8 cellular contexts compared by ENCODE assay signal in genomic region chr11:93542753-93543246, GRCh38. TPM values are rescaled to one million over a fixed set of nuclear protein-coding genes. Genes with fewer than 3 reads are reported as not detected.
A peak's percentile ranks its signal among the peaks of the same experiment; 100 is the strongest.
DNase-seq lines count a peak whose midpoint lies in the region; ATAC-seq and TF ChIP-seq lines count a peak whose summit lies in the region.

No MANE protein-coding gene starts in this region.

- no peak for TF ChIP-seq EP300 in sigmoid colon (IDR thresholded peaks at IDR 0.05)

- H3K9me3 ChIP-seq in right atrium auricular region (no peaks in the 10 kb centered on the region), sigmoid colon (no peaks in the 10 kb centered on the region)

- H3K36me3 ChIP-seq in right atrium auricular region (no peaks in the 10 kb centered on the region), sigmoid colon (no peaks in the 10 kb centered on the region)

- ATAC-seq in GM18909 (IDR thresholded peaks at IDR 0.05; ENCODE audit: poor library complexity, unreplicated experiment) (peak; percentile 49), HG03135 (IDR thresholded peaks at IDR 0.05; ENCODE audit: unreplicated experiment) (peak; percentile 42)
- peak; percentile 58 for ATAC-seq in activated CD8-positive, alpha-beta T cell treated with anti-CD3 and anti-CD28 coated beads, Interleukin-2, amount 10 ng/mL, durations not matched to agents 7 days and 5 days

- WGBS in sigmoid colon, 2 donors, result 1% methylated on average over 69 of the region's 69 CpGs

- H3K4me3 Mint-ChIP-seq in activated CD8-positive, alpha-beta T cell treated with anti-CD3 and anti-CD28 coated beads, Interleukin-2, amount 10 ng/mL, durations not matched to agents 7 days and 5 days, result peak overlapping the region; percentile 80

- H3K4me1 Mint-ChIP-seq in activated CD8-positive, alpha-beta T cell treated with anti-CD3 and anti-CD28 coated beads, Interleukin-2, amount 10 ng/mL, durations not matched to agents 7 days and 5 days (ENCODE audit: low read depth), result peaks cover 22% of the 10 kb centered on the region

- no peak for TF ChIP-seq POLR2A in sigmoid colon (IDR thresholded peaks at IDR 0.05)

- peaks cover 0 to 40% of the 10 kb centered on the region in 2 donors for H3K4me1 ChIP-seq in right atrium auricular region
- H3K4me1 ChIP-seq in sigmoid colon, result peaks cover 2 to 16% (median 12%) of the 10 kb centered on the region in 4 donors

- intact Hi-C loops in sigmoid colon (cut with DNase I), result loop anchor here (1.0 to 5.0 kb wide), 3 partner anchors 55 to 309 kb away; no protein-coding TSS in a partner anchor

- H3K27me3 Mint-ChIP-seq in activated CD8-positive, alpha-beta T cell treated with anti-CD3 and anti-CD28 coated beads, Interleukin-2, amount 10 ng/mL, durations not matched to agents 7 days and 5 days (ENCODE audit: low read depth), result peaks cover 28% of the 10 kb centered on the region

- DNase-seq in AG08395 (ENCODE audit: low spot score) (peak; percentile 18), right atrium auricular region (ENCODE audit: low spot score) (no peak), sigmoid colon (peak; percentile 71), NOMO-1 (lab: John Stamatoyannopoulos, UW; ENCODE audit: unreplicated experiment in 2 of 2) (no peak), D341Med (ENCODE audit: low spot score) (no peak)
- no peak for DNase-seq in activated CD8-positive, alpha-beta T cell treated with anti-CD3 and anti-CD28 coated beads, Interleukin-2, amount 10 ng/mL, durations not matched to agents 7 days and 5 days

- POLR2A ChIA-PET in activated CD8-positive, alpha-beta T cell treated with anti-CD3 and anti-CD28 coated beads, Interleukin-2, amount 10 ng/mL, durations not matched to agents 7 days and 5 days (lab: Charles Lee), result interaction anchor here (0.6 to 1.6 kb wide), 3 partner anchors 11 to 74 kb away, joined by 3 to 7 read pairs (median 7); no protein-coding TSS in a partner anchor

- TF ChIP-seq CTCF in right atrium auricular region (IDR thresholded peaks at IDR 0.05) (no peak), sigmoid colon (IDR thresholded peaks at IDR 0.05) (no peak)

- peak overlapping the region; percentile 83 for H3K27ac Mint-ChIP-seq in activated CD8-positive, alpha-beta T cell treated with anti-CD3 and anti-CD28 coated beads, Interleukin-2, amount 10 ng/mL, durations not matched to agents 7 days and 5 days

- H3K27me3 ChIP-seq in right atrium auricular region (no peaks in the 10 kb centered on the region), sigmoid colon (no peaks in the 10 kb centered on the region)

- H3K27ac ChIP-seq in right atrium auricular region (peak overlapping the region; percentile 91 to 94), sigmoid colon (peak overlapping the region; percentile 75 to 89 (median 78))

- peaks cover 2% of the 10 kb centered on the region for H3K36me3 Mint-ChIP-seq in activated CD8-positive, alpha-beta T cell treated with anti-CD3 and anti-CD28 coated beads, Interleukin-2, amount 10 ng/mL, durations not matched to agents 7 days and 5 days (ENCODE audit: low read depth)

- CTCF ChIA-PET in activated CD8-positive, alpha-beta T cell treated with anti-CD3 and anti-CD28 coated beads, Interleukin-2, amount 10 ng/mL, durations not matched to agents 7 days and 5 days (lab: Charles Lee), result interaction anchor here (1.0 to 4.1 kb wide), 8 partner anchors 10 to 307 kb away, joined by 3 to 16 read pairs (median 4); no protein-coding TSS in a partner anchor

- H3K4me3 ChIP-seq in right atrium auricular region (peak overlapping the region; percentile 60 to 88), sigmoid colon (peak overlapping the region; percentile 48 to 89 (median 72))

- H3K9me3 Mint-ChIP-seq in activated CD8-positive, alpha-beta T cell treated with anti-CD3 and anti-CD28 coated beads, Interleukin-2, amount 10 ng/mL, durations not matched to agents 7 days and 5 days (ENCODE audit: insufficient read depth), result no peaks in the 10 kb centered on the region

RNA-seq across cellular contexts. Expression of gene SMCO4, which starts 0.4 kb away (rescaled TPM):
- total RNA-seq in activated CD8-positive, alpha-beta T cell treated with anti-CD3 and anti-CD28 coated beads, Interleukin-2, amount 10 ng/mL, durations not matched to agents 7 days and 5 days, result 10 to 100 TPM; 17.7 to 18.0 TPM
- total RNA-seq in right atrium auricular region, result 10 to 100 TPM; 37.6 to 79.8 TPM
- total RNA-seq in sigmoid colon, result 1 to 10 TPM; 2.4 to 9.6 (median 6.1) TPM
- polyA plus RNA-seq in sigmoid colon, result 100 to 1,000 TPM in 1 of 3 donors, 10 to 100 TPM in 2; 47.0 to 112 (median 94.8) TPM

Comparison
In these comparisons a context has a peak if more than half of its experiments do, and no peak if none do; other contexts are left out.
1. DNase-seq: peak in AG08395 (single experiment) and sigmoid colon (single experiment); none in activated CD8-positive, alpha-beta T cell treated with anti-CD3 and anti-CD28 coated beads, Interleukin-2, amount 10 ng/mL, durations not matched to agents 7 days and 5 days (single experiment), right atrium auricular region (single experiment), NOMO-1 (0 of 2) and D341Med (single experiment).
2. Peak in every context shown above with its lines, with median percentiles within 50 percentile points of each other: ATAC-seq.